2 cellular contexts compared by ENCODE assay signal in the genomic region with DNA sequence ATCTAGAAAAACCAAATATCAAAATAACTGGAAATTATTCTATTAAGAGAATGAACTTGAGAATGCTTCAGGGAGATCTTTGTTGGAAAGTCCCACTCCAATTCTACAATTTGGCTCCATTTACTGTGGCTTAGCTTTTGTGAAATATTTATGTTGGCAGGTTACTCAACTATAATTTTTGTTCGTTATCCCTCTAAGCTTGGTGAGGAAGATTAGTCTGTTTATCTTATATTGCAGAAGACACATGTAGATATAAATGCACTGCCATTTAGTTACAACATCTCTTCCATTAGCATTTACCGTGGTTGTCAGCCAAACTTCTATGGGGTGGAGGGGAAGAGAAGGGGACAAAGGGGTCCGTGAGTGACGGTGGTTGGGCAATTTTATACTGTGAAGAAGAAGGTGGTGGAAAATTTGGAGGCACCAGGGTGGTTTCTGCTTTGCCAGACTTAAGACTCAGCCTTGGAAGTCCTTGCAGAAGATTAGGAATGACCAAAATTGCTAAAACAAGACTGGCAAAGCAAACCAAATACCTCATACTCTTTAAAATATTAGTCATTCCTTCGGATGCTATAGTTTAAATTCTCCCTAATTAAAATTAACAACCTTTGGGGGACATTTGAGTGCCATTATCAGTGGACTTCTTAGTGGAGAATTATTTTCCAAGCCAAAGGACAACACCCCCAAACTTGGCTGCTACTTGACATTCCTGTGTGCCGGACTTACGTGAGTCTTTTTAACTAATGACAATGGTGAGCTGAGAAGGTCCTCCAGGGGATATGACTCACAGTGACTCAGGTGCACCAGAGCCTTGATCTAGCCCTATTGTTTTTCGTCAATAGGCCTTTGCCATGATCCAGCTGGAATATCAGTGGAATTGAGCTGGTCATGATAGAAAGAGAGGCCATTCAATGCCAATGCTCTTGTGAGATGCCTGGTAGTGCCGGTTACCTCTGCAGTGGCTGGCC.
TF ChIP-seq lines count a peak whose summit lies in the region.

No MANE protein-coding gene starts in this region.

TF ChIP-seq in Ishikawa, 13 proteins besides CTCF, POLR2A, EP300 and RAD21 (continued from another document):
- TF ChIP-seq USF1 (IDR thresholded peaks at IDR 0.05) (0 out of 2 replicates have a peak, but pooled peaks have one; percentile 7), TAF1 (IDR thresholded peaks at IDR 0.05; ENCODE audit: low read depth) (no peak), FOXM1 (IDR thresholded peaks at IDR 0.05; ENCODE audit: borderline replicate concordance, low read depth) (peak; percentile 88), ZBTB7A (IDR thresholded peaks at IDR 0.05; ENCODE audit: low read depth) (no peak)
- TF ChIP-seq, protein P1, sequence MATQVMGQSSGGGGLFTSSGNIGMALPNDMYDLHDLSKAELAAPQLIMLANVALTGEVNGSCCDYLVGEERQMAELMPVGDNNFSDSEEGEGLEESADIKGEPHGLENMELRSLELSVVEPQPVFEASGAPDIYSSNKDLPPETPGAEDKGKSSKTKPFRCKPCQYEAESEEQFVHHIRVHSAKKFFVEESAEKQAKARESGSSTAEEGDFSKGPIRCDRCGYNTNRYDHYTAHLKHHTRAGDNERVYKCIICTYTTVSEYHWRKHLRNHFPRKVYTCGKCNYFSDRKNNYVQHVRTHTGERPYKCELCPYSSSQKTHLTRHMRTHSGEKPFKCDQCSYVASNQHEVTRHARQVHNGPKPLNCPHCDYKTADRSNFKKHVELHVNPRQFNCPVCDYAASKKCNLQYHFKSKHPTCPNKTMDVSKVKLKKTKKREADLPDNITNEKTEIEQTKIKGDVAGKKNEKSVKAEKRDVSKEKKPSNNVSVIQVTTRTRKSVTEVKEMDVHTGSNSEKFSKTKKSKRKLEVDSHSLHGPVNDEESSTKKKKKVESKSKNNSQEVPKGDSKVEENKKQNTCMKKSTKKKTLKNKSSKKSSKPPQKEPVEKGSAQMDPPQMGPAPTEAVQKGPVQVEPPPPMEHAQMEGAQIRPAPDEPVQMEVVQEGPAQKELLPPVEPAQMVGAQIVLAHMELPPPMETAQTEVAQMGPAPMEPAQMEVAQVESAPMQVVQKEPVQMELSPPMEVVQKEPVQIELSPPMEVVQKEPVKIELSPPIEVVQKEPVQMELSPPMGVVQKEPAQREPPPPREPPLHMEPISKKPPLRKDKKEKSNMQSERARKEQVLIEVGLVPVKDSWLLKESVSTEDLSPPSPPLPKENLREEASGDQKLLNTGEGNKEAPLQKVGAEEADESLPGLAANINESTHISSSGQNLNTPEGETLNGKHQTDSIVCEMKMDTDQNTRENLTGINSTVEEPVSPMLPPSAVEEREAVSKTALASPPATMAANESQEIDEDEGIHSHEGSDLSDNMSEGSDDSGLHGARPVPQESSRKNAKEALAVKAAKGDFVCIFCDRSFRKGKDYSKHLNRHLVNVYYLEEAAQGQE (IDR thresholded peaks at IDR 0.05; ENCODE audit: low read depth) = no peak

TF ChIP-seq in K562, 482 proteins besides CTCF, POLR2A, EP300 and RAD21 (continued from another document):
- TF ChIP-seq, protein P2, sequence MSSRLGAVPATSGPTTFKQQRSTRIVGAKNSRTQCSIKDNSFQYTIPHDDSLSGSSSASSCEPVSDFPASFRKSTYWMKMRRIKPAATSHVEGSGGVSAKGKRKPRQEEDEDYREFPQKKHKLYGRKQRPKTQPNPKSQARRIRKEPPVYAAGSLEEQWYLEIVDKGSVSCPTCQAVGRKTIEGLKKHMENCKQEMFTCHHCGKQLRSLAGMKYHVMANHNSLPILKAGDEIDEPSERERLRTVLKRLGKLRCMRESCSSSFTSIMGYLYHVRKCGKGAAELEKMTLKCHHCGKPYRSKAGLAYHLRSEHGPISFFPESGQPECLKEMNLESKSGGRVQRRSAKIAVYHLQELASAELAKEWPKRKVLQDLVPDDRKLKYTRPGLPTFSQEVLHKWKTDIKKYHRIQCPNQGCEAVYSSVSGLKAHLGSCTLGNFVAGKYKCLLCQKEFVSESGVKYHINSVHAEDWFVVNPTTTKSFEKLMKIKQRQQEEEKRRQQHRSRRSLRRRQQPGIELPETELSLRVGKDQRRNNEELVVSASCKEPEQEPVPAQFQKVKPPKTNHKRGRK (tag; IDR thresholded peaks at IDR 0.05) = no peak
- TF ChIP-seq FOSL1 (tag; conservative IDR thresholded peaks at IDR 0.05) = peak; percentile 33; the same call in 1 of the 2 replicates
- no peak for TF ChIP-seq SMARCA5 (IDR thresholded peaks at IDR 0.05)
- no peak for TF ChIP-seq RNF219 (CRISPR knock-in tag; IDR thresholded peaks at IDR 0.05)
- no peak for TF ChIP-seq MTF1 (CRISPR knock-in tag; IDR thresholded peaks at IDR 0.05; ENCODE audit: borderline replicate concordance)
- no peak for TF ChIP-seq FOXO4 (CRISPR knock-in tag; IDR thresholded peaks at IDR 0.05)
